Comparison of ENCODE assay signal across 22 cellular contexts in the genomic region with DNA sequence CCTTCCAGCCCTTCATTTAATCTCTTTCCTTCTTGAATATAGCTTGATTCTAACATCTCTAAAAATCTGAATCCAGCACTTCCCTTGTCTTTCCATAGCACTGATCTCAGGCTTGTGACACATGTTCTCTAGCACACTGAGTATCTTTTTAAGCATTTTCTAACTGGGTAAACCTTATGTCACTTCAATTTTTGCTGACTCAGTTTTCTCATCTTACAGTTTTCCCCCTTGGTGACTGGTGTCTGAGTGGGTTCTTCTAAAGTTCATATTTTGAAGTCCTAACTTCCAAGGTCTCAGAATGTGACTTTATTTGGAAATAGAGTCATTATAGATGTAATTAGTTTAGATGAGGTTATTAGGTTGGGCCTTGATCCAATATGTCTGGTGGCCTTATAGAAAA.
A peak's percentile ranks its signal among the peaks of the same experiment; 100 is the strongest.
DNase-seq lines count a peak whose midpoint lies in the region; ATAC-seq, FAIRE-seq and TF ChIP-seq lines count a peak whose summit lies in the region.
"Had no signal": no experiment of that assay in that cellular context is flagged by ENCODE, and none has a peak within 500 bp of the region (broad histone marks: within the 10 kb centered on the region; RNA-seq: fewer than 3 reads in every experiment).

No MANE protein-coding gene starts in this region.

- FAIRE-seq in HepG2 (lab: Jason Lieb, UNC) (no peak), H1 (lab: Jason Lieb, UNC) (no peak)
- FAIRE-seq: D721Med, G401.6, GM12891, GM18507, GM19239 had no signal

- in situ Hi-C loops in HepG2 (cut with HindIII; ENCODE audit: extremely low pct_ligation_motif_present, low pct_unique_long_range_greater_than_20kb), result no loop called here

- BruUV-seq in HepG2 (replicated peaks; lab: Mats Ljungman, UMichigan), result no TSS peak

- H4K8ac ChIP-seq in H1 (ENCODE audit: extremely low read depth, insufficient read depth, low read length), result no peak overlapping the region

- H3K79me2 ChIP-seq in HepG2 (ENCODE audit: insufficient read depth, low read length), result no peaks in the 10 kb centered on the region
- H3K79me2 ChIP-seq in H1 (ENCODE audit: control insufficient read depth in 1 of 2, insufficient read depth in 2 of 2, low read length in 2 of 2), result no peaks in the 10 kb centered on the region

- H3K79me1 ChIP-seq in H1 (ENCODE audit: low read depth, low read length), result no peaks in the 10 kb centered on the region

- H2BK120ac ChIP-seq in H1 (replicated peaks; ENCODE audit: low read depth, low read length), result no peak overlapping the region

- TF ChIP-seq EP300 in HepG2 (IDR thresholded peaks at IDR 0.05; ENCODE audit: low read depth in 2 of 2, low read length in 2 of 2) (no peak), HepG2 (CRISPR knock-in tag; IDR thresholded peaks at IDR 0.05; ENCODE audit: borderline replicate concordance) (no peak), H1 (IDR thresholded peaks at IDR 0.05; ENCODE audit: borderline replicate concordance in 1 of 2, low read depth in 2 of 2, low read length in 2 of 2) (no peak)

- H2AFZ ChIP-seq in HepG2 (ENCODE audit: low read length) (no peak overlapping the region), H1 (ENCODE audit: low read length) (no peak overlapping the region)

- H3K9me3 ChIP-seq in HepG2 (ENCODE audit: low read length) (no peaks in the 10 kb centered on the region), right lobe of liver (no peaks in the 10 kb centered on the region), H1 (ENCODE audit: insufficient read depth in 2 of 2, low read depth in 1 of 2, low read length in 1 of 2) (no peaks in the 10 kb centered on the region)
- H3K9me3 ChIP-seq: BE2C, BLaER1 had no signal

- H3K4me1 ChIP-seq in HepG2 (ENCODE audit: insufficient read depth, low read length) (no peaks in the 10 kb centered on the region), right lobe of liver (no peaks in the 10 kb centered on the region), H1 (replicated peaks in 1 of 4; ENCODE audit: control insufficient read depth in 3 of 4, insufficient read depth in 4 of 4, low read length in 3 of 4) (peaks cover 0 to 4% (median 2%) of the 10 kb centered on the region in 4 experiments; a peak in 3 of 7 replicates)
- H3K4me1 ChIP-seq: BE2C had no signal

- H3K14ac ChIP-seq in H1 (ENCODE audit: insufficient read length), result no peak overlapping the region

- no peaks in the 10 kb centered on the region for H3K36me3 ChIP-seq in HepG2 (replicated peaks in 1 of 2; ENCODE audit: control insufficient read depth in 1 of 2, insufficient read depth in 2 of 2, low read length in 2 of 2)
- no peaks in the 10 kb centered on the region for H3K36me3 ChIP-seq in right lobe of liver
- no peaks in the 10 kb centered on the region for H3K36me3 ChIP-seq in H1 (ENCODE audit: control insufficient read depth in 2 of 4, insufficient read depth in 4 of 4, low read length in 3 of 4)
- H3K36me3 ChIP-seq: BE2C, BLaER1 had no signal

- no peak overlapping the region for H3K27ac ChIP-seq in HepG2 (ENCODE audit: extremely low read length, insufficient read depth, low read length)
- no peak overlapping the region for H3K27ac ChIP-seq in right lobe of liver
- H3K27ac ChIP-seq in VCaP, result peak overlapping the region; percentile 63
- H3K27ac ChIP-seq in H1 (ENCODE audit: low read depth, low read length), result no peak overlapping the region
- H3K27ac ChIP-seq: 22Rv1, BLaER1 had no signal

- no peak overlapping the region for H3K23ac ChIP-seq in H1 (ENCODE audit: insufficient read length)

- H4K20me1 ChIP-seq in HepG2 (ENCODE audit: insufficient read depth, low read length) (no peaks in the 10 kb centered on the region), H1 (replicated peaks in 1 of 2; ENCODE audit: control insufficient read depth in 1 of 2, insufficient read depth in 2 of 2, low read length in 2 of 2) (no peaks in the 10 kb centered on the region)
- H4K20me1 ChIP-seq: BLaER1 had no signal

- no peak overlapping the region for H2BK15ac ChIP-seq in H1 (ENCODE audit: low read length)

- no peak overlapping the region for H3K4ac ChIP-seq in H1 (replicated peaks; ENCODE audit: insufficient read length, low read depth, low read length)

- DNase-seq in HepG2 (ENCODE audit: low spot score), result no peak
- DNase-seq in right lobe of liver, result no peak
- no peak for DNase-seq in H1 (ENCODE audit: low read depth in 1 of 2, low spot score in 2 of 2)
- DNase-seq in NCI-H226, result no peak
- DNase-seq: ACHN; BE2C; C1 segment of cervical spinal cord; CD4-positive, alpha-beta memory T cell; CD4-positive, CD25-positive, alpha-beta regulatory T cell; CD8-positive, alpha-beta memory T cell; COR-L47; DMS79 treated with DMSO at 0.1 percent for 48 hours; GF-D8 had no signal

- TF ChIP-seq RAD21 in HepG2 (CRISPR knock-in tag; IDR thresholded peaks at IDR 0.05) (no peak), H1 (IDR thresholded peaks at IDR 0.05 in 1 of 2, conservative IDR thresholded peaks at IDR 0.05 in 1 of 2; ENCODE audit: low read depth in 2 of 2, low read length in 2 of 2) (no peak)

- TF ChIP-seq POLR2A in HepG2 (IDR thresholded peaks at IDR 0.05; ENCODE audit: insufficient read depth in 1 of 2, low read depth in 2 of 2, low read length in 2 of 2), result no peak
- no peak for TF ChIP-seq POLR2A in right lobe of liver (IDR thresholded peaks at IDR 0.05)
- no peak for TF ChIP-seq POLR2A in H1 (IDR thresholded peaks at IDR 0.05; ENCODE audit: control extremely low read depth in 1 of 2, low read depth in 2 of 2, low read length in 2 of 2)

- no peak overlapping the region for H2BK12ac ChIP-seq in H1 (ENCODE audit: low read depth, low read length)

- H3K9ac ChIP-seq in HepG2 (ENCODE audit: insufficient read depth, low read depth, low read length) (no peak overlapping the region), H1 (replicated peaks in 1 of 4; ENCODE audit: extremely low read depth in 1 of 4, low read depth in 3 of 4, low read length in 3 of 4) (no peak overlapping the region)
- H3K9ac ChIP-seq: BLaER1 had no signal

- H4K91ac ChIP-seq in H1 (replicated peaks; ENCODE audit: insufficient read length, low read length), result no peak overlapping the region

- no peak overlapping the region for H3K4me2 ChIP-seq in HepG2 (ENCODE audit: low read depth, low read length)
- no peak overlapping the region for H3K4me2 ChIP-seq in H1 (ENCODE audit: insufficient read depth in 1 of 2, low read depth in 2 of 2, low read length in 2 of 2)
- H3K4me2 ChIP-seq: BLaER1 had no signal

- CTCF ChIA-PET in HepG2 (lab: Yijun Ruan, JAX; ENCODE audit: low intra/inter-chr PET ratio, low total read pairs), result no interaction called here
- CTCF ChIA-PET in H1 (lab: Charles Lee; ENCODE audit: partially characterized antibody), result interaction anchor here (1.5 to 1.7 kb wide), 3 partner anchors 19 to 250 kb away, joined by 3 to 6 read pairs (median 4); no protein-coding TSS in a partner anchor

- ATAC-seq in HepG2 (no peak), right lobe of liver (no peak), GM18870 (IDR thresholded peaks at IDR 0.05; ENCODE audit: unreplicated experiment) (no peak)

- no peak overlapping the region for H4K5ac ChIP-seq in H1 (ENCODE audit: insufficient read length, low read depth, low read length)

- H3K18ac ChIP-seq in H1 (ENCODE audit: extremely low read depth, low read length), result no peak overlapping the region

- TF ChIP-seq CTCF in HepG2 (CRISPR knock-in tag; IDR thresholded peaks at IDR 0.05) (no peak), right lobe of liver (IDR thresholded peaks at IDR 0.05) (no peak), VCaP (conservative IDR thresholded peaks at IDR 0.05) (no peak), H1 (IDR thresholded peaks at IDR 0.05; ENCODE audit: control extremely low read depth in 1 of 3, insufficient read depth in 1 of 3, low read depth in 1 of 3, low read length in 3 of 3) (no peak)

- H3K27me3 ChIP-seq in HepG2 (ENCODE audit: control insufficient read depth in 1 of 2, insufficient read depth in 2 of 2, low read length in 2 of 2) (no peaks in the 10 kb centered on the region), right lobe of liver (no peaks in the 10 kb centered on the region), H1 (replicated peaks in 1 of 4; ENCODE audit: control insufficient read depth in 3 of 4, extremely low read depth in 1 of 4, insufficient read depth in 3 of 4, low read length in 3 of 4) (no peaks in the 10 kb centered on the region)
- H3K27me3 ChIP-seq: BLaER1 had no signal

- POLR2A ChIA-PET in HepG2 (lab: Yijun Ruan, JAX), result no interaction called here
- POLR2A ChIA-PET in H1 (lab: Charles Lee; ENCODE audit: partially characterized antibody), result no interaction called here

- H2AK5ac ChIP-seq in H1 (ENCODE audit: low read depth, low read length), result no peak overlapping the region

- H3K56ac ChIP-seq in H1 (replicated peaks; ENCODE audit: insufficient read length, low read depth, low read length), result no peak overlapping the region

- H3K23me2 ChIP-seq in H1 (ENCODE audit: low read depth, low read length), result peaks cover 2% of the 10 kb centered on the region; the same call in 1 of the 2 replicates

- intact Hi-C loops in HepG2 (cut with micrococcal nuclease; ENCODE audit: unreplicated experiment) (no loop called here), right lobe of liver (cut with DNase I) (no loop called here)

- H3K4me3 ChIP-seq in HepG2 (replicated peaks in 1 of 3; ENCODE audit: insufficient read depth in 1 of 3, low read depth in 2 of 3, low read length in 3 of 3), result no peak overlapping the region
- no peak overlapping the region for H3K4me3 ChIP-seq in right lobe of liver
- H3K4me3 ChIP-seq in H1 (ENCODE audit: extremely low read depth in 1 of 4, insufficient read depth in 2 of 4, low read depth in 3 of 4, low read length in 4 of 4), result no peak overlapping the region
- H3K4me3 ChIP-seq: BLaER1 had no signal

- H2BK20ac ChIP-seq in H1 (ENCODE audit: low read length), result no peak overlapping the region

- H2BK5ac ChIP-seq in H1 (ENCODE audit: low read depth, low read length), result no peak overlapping the region

TF ChIP-seq in HepG2, 621 proteins besides CTCF, POLR2A, EP300 and RAD21 (continues in another document):
- TF ChIP-seq MAFF (IDR thresholded peaks at IDR 0.05; ENCODE audit: low read depth, low read length) (peak; percentile 99), ZNF235 (CRISPR knock-in tag; IDR thresholded peaks at IDR 0.05; ENCODE audit: borderline replicate concordance) (no peak), ZEB1 (IDR thresholded peaks at IDR 0.05; ENCODE audit: insufficient replicate concordance, low read depth) (no peak), MAFG (CRISPR knock-in tag; IDR thresholded peaks at IDR 0.05) (no peak; the same call in 1 of the 2 replicates), MAFK (conservative IDR thresholded peaks at IDR 0.05 in 1 of 2, IDR thresholded peaks at IDR 0.05 in 1 of 2; ENCODE audit: low read length in 2 of 2) (peak; percentile 98 to 100), TMF1 (CRISPR knock-in tag; IDR thresholded peaks at IDR 0.05; ENCODE audit: low read depth) (no peak)

TF ChIP-seq in H1, 55 proteins besides CTCF, POLR2A, EP300 and RAD21:
- no peak for TF ChIP-seq CEBPB (IDR thresholded peaks at IDR 0.05; ENCODE audit: low read depth, low read length)
- TF ChIP-seq MAFK (IDR thresholded peaks at IDR 0.05; ENCODE audit: low read depth, low read length), result peak; percentile 85
